In the genomic region with DNA sequence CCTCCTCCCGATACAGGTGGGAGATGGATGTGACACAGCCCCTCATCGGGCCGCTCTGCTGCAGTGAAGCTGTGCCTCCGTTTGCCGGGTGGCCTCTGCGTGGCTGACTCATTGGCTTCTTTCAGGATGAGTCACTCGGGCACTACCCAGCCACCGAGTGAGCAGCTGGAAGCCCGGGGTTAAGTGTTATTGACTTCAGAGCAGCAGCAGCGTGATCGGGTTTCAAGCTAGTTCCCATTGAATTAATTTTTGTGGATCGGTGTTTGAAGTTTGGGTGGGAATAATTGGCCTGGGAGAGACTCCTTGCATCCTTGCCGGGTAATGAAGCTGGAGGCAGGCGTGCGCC, we compare ENCODE assay signal across 14 cellular contexts.
DNase-seq lines count a peak whose midpoint lies in the region; ATAC-seq, FAIRE-seq and TF ChIP-seq lines count a peak whose summit lies in the region.
"Had no signal": no experiment of that assay in that cellular context is flagged by ENCODE, and none has a peak within 500 bp of the region (broad histone marks: within the 10 kb centered on the region; RNA-seq: fewer than 3 reads in every experiment).

No MANE protein-coding gene starts in this region.

- WGBS in lower leg skin, 2 donors: 34 to 61% methylated on average over 9 to 12 of the region's 15 CpGs

- TF ChIP-seq POLR2A in lower leg skin (IDR thresholded peaks at IDR 0.05): no peak

- no peak for TF ChIP-seq CTCF in lower leg skin (IDR thresholded peaks at IDR 0.05)

- no peak for ATAC-seq in HG03571 (IDR thresholded peaks at IDR 0.05; ENCODE audit: unreplicated experiment)
- ATAC-seq: left colon had no signal

- no peak for FAIRE-seq in frontal cortex (lab: Jason Lieb, UNC)

- in situ Hi-C loops in ACHN (cut with HindIII; ENCODE audit: low pct_ligation_motif_present, low pct_unique_long_range_greater_than_20kb, low sequenced_read_pairs): no loop called here

- H3K4me3 ChIP-seq in lower leg skin (ENCODE audit: low read depth, poor library complexity, severe bottlenecking): no peak overlapping the region
- H3K4me3 ChIP-seq: upper lobe of left lung had no signal

- peak; percentile 82 for DNase-seq in ACHN
- peak; percentile 52 for DNase-seq in H4 (ENCODE audit: low spot score)
- DNase-seq in NCI-H2196 treated with DMSO at 0.1 percent for 48 hours (lab: John Stamatoyannopoulos, UW; ENCODE audit: unreplicated experiment): peak; percentile 81
- DNase-seq in fibroblast of gingiva (ENCODE audit: low read depth): peak; percentile 65
- DNase-seq in Kasumi-1 (lab: John Stamatoyannopoulos, UW): no peak
- DNase-seq in lower leg skin (ENCODE audit: low spot score in 2 of 2): no peak
- DNase-seq in frontal cortex (ENCODE audit: low spot score in 2 of 2): no peak
- DNase-seq: activated CD4-positive, alpha-beta T cell treated with anti-CD3 and anti-CD28 coated beads for 48 hours; CD8-positive, alpha-beta memory T cell; left colon; NCI-H1694 treated with DMSO at 0.1 percent for 48 hours; stimulated activated CD4-positive, alpha-beta T cell treated with anti-CD3 and anti-CD28 coated beads, Interleukin-12 subunit alpha, Interleukin-12 subunit beta, amount 100 ng/mL, for 4 hours had no signal

- intact Hi-C loops in lower leg skin (cut with DNase I; ENCODE audit: low total_unique reads): no loop called here

Comparison
In these comparisons a context has a peak if more than half of its experiments do, and no peak if none do; other contexts are left out.
1. DNase-seq: peak in ACHN (single experiment), H4 (single experiment), NCI-H2196 treated with DMSO at 0.1 percent for 48 hours (single experiment) and fibroblast of gingiva (single experiment); none in Kasumi-1 (0 of 2), lower leg skin (0 of 2) and frontal cortex (0 of 2).